Comparison of ENCODE assay signal across 17 cellular contexts in genomic region chr17:78896834-78897638, GRCh38. TPM values are rescaled to one million over a fixed set of nuclear protein-coding genes. Genes with fewer than 3 reads are reported as not detected.
DNase-seq lines count a peak whose midpoint lies in the region; ATAC-seq and TF ChIP-seq lines count a peak whose summit lies in the region.
"Had no signal": no experiment of that assay in that cellular context is flagged by ENCODE, and none has a peak within 500 bp of the region (broad histone marks: within the 10 kb centered on the region; RNA-seq: fewer than 3 reads in every experiment).

No MANE protein-coding gene starts in this region.

- no peak overlapping the region for H3K9ac ChIP-seq in muscle layer of colon (ENCODE audit: low read length)

- no peaks in the 10 kb centered on the region for H3K9me3 ChIP-seq in muscle layer of colon (ENCODE audit: low read length)

- peaks cover 0 to 3% (median 0%) of the 10 kb centered on the region in 7 donors for H3K9me3 Mint-ChIP-seq in CD14-positive monocyte
- H3K9me3 Mint-ChIP-seq in activated T-cell treated with anti-CD3 and anti-CD28 coated beads, Interleukin-2, amount 50 U/mL, for 4 hours = no peaks in the 10 kb centered on the region
- H3K9me3 Mint-ChIP-seq: activated naive CD4-positive, alpha-beta T cell treated with anti-CD3 and anti-CD28 coated beads, Interleukin-2, amount 50 U/mL, for 72 hours; CD8-positive, alpha-beta memory T cell; natural killer cell treated with Interleukin-12 subunit alpha and Interleukin-12 subunit beta and Interleukin-15 and Interleukin-18, amount 100 ng/mL, for 72 hours had no signal

- peak overlapping the region in 6 of 7 donors; percentile 42 to 86 (median 67) for H3K27ac Mint-ChIP-seq in CD14-positive monocyte
- H3K27ac Mint-ChIP-seq: CD8-positive, alpha-beta memory T cell; natural killer cell treated with Interleukin-12 subunit alpha and Interleukin-12 subunit beta and Interleukin-15 and Interleukin-18, amount 100 ng/mL, for 72 hours had no signal

- no peak overlapping the region for H3K4me3 Mint-ChIP-seq in CD14-positive monocyte
- H3K4me3 Mint-ChIP-seq in activated T-cell treated with anti-CD3 and anti-CD28 coated beads, Interleukin-2, amount 50 U/mL, for 4 hours = no peak overlapping the region
- H3K4me3 Mint-ChIP-seq: CD8-positive, alpha-beta memory T cell; natural killer cell treated with Interleukin-12 subunit alpha and Interleukin-12 subunit beta and Interleukin-15 and Interleukin-18, amount 100 ng/mL, for 72 hours had no signal

- no peaks in the 10 kb centered on the region for H3K27me3 ChIP-seq in muscle layer of colon (ENCODE audit: control insufficient read depth in 1 of 2, insufficient read depth in 2 of 2, low read length in 2 of 2)

- no peak for ATAC-seq in activated T-cell treated with anti-CD3 and anti-CD28 coated beads, Interleukin-2, amount 50 U/mL, for 4 hours
- ATAC-seq in GM19351 (IDR thresholded peaks at IDR 0.05; ENCODE audit: unreplicated experiment) (no peak), HG03139 (IDR thresholded peaks at IDR 0.05; ENCODE audit: unreplicated experiment) (no peak)
- ATAC-seq: activated naive CD4-positive, alpha-beta T cell treated with anti-CD3 and anti-CD28 coated beads, Interleukin-2, amount 50 U/mL, for 72 hours; natural killer cell treated with Interleukin-12 subunit alpha and Interleukin-12 subunit beta and Interleukin-15 and Interleukin-18, amount 100 ng/mL, for 72 hours had no signal

- H3K4me1 ChIP-seq in muscle layer of colon (ENCODE audit: insufficient read depth, low read length) = peaks cover 71% of the 10 kb centered on the region

- peak overlapping the region; percentile 46 for H3K4me3 ChIP-seq in coronary artery
- H3K4me3 ChIP-seq in muscle layer of colon (ENCODE audit: low read depth in 1 of 2, low read length in 2 of 2) = no peak overlapping the region
- no peak overlapping the region for H3K4me3 ChIP-seq in skin epidermis

- H3K4me1 Mint-ChIP-seq in CD14-positive monocyte = peaks cover 52% of the 10 kb centered on the region
- peaks cover under 1% of the 10 kb centered on the region for H3K4me1 Mint-ChIP-seq in activated T-cell treated with anti-CD3 and anti-CD28 coated beads, Interleukin-2, amount 50 U/mL, for 4 hours (ENCODE audit: low read depth)
- H3K4me1 Mint-ChIP-seq: CD8-positive, alpha-beta memory T cell had no signal

- intact Hi-C loops in CD14-positive monocyte (cut with micrococcal nuclease) = no loop called here

- peaks cover 0 to 2% (median 0%) of the 10 kb centered on the region in 3 donors for H3K27me3 Mint-ChIP-seq in CD14-positive monocyte (ENCODE audit: low read depth in 3 of 3)
- H3K27me3 Mint-ChIP-seq in activated T-cell treated with anti-CD3 and anti-CD28 coated beads, Interleukin-2, amount 50 U/mL, for 4 hours (ENCODE audit: low read depth) = peaks cover 3% of the 10 kb centered on the region

- DNase-seq in CD14-positive monocyte (ENCODE audit: low spot score) (no peak), coronary artery (ENCODE audit: low spot score) (no peak)
- no peak for DNase-seq in activated T-cell treated with anti-CD3 and anti-CD28 coated beads, Interleukin-2, amount 50 U/mL, for 4 hours
- no peak for DNase-seq in activated T-cell treated with anti-CD3 and anti-CD28 coated beads, Interleukin-2, amount 50 U/mL, for 1 hour
- DNase-seq: ACHN; activated CD4-positive, alpha-beta T cell treated with anti-CD3 and anti-CD28 coated beads, Interleukin-2, amount 50 U/mL, for 48 hours; activated T-cell treated with anti-CD3 and anti-CD28 coated beads, Interleukin-2, amount 50 U/mL, for 48 hours; CD8-positive, alpha-beta memory T cell; effector memory CD4-positive, alpha-beta T cell; NCI-H1105; NCI-H748 treated with DMSO at 0.1 percent for 48 hours had no signal

- peaks cover 4% of the 10 kb centered on the region for H3K36me3 ChIP-seq in muscle layer of colon (ENCODE audit: insufficient read depth, low read length)

- no peak for TF ChIP-seq CTCF in CD14-positive monocyte (IDR thresholded peaks at IDR 0.05)
- no peak for TF ChIP-seq CTCF in coronary artery (IDR thresholded peaks at IDR 0.05)

- peaks cover 49 to 68% of the 10 kb centered on the region in 2 donors for H3K36me3 Mint-ChIP-seq in CD14-positive monocyte
- no peaks in the 10 kb centered on the region for H3K36me3 Mint-ChIP-seq in activated T-cell treated with anti-CD3 and anti-CD28 coated beads, Interleukin-2, amount 50 U/mL, for 4 hours (ENCODE audit: insufficient read depth)
- H3K36me3 Mint-ChIP-seq: activated naive CD4-positive, alpha-beta T cell treated with anti-CD3 and anti-CD28 coated beads, Interleukin-2, amount 50 U/mL, for 72 hours; CD8-positive, alpha-beta memory T cell; natural killer cell treated with Interleukin-12 subunit alpha and Interleukin-12 subunit beta and Interleukin-15 and Interleukin-18, amount 100 ng/mL, for 72 hours had no signal

- H3K27ac ChIP-seq in coronary artery (peak overlapping the region; percentile 25 to 80), muscle layer of colon (ENCODE audit: low read depth, low read length) (peak overlapping the region; percentile 45), skin epidermis (peak overlapping the region in 12 of 21 experiments; percentile 14 to 67 (median 25))

RNA-seq across cellular contexts. Expression of gene CEP295NL, which starts 6.0 kb away (rescaled TPM):
- under 1 TPM in 1 of 2 donors, not detected in 1; 0.38 TPM for polyA plus RNA-seq in CD14-positive monocyte
- total RNA-seq in activated T-cell treated with anti-CD3 and anti-CD28 coated beads, Interleukin-2, amount 50 U/mL, for 4 hours = not detected
- total RNA-seq: CD8-positive, alpha-beta memory T cell; natural killer cell treated with Interleukin-12 subunit alpha and Interleukin-12 subunit beta and Interleukin-15 and Interleukin-18, amount 100 ng/mL, for 72 hours had no signal
- polyA plus RNA-seq: CD8-positive, alpha-beta memory T cell had no signal

RNA-seq across cellular contexts. Expression of gene TIMP2, which starts 28.2 kb away (rescaled TPM):
- 1 to 10 TPM; 4.5 to 6.4 TPM for polyA plus RNA-seq in CD14-positive monocyte
- total RNA-seq in activated T-cell treated with anti-CD3 and anti-CD28 coated beads, Interleukin-2, amount 50 U/mL, for 4 hours = 1 to 10 TPM in 1 of 3 donors, under 1 TPM in 2; 0.63 to 1.0 (median 0.81) TPM

RNA-seq across cellular contexts. Expression of gene USP36, which starts 56.4 kb away (rescaled TPM):
- polyA plus RNA-seq in CD14-positive monocyte = 1 to 10 TPM; 4.4 to 6.1 TPM
- total RNA-seq in activated T-cell treated with anti-CD3 and anti-CD28 coated beads, Interleukin-2, amount 50 U/mL, for 4 hours = 100 to 1,000 TPM; 157 to 179 (median 170) TPM
